9 cellular contexts compared by ENCODE assay signal in genomic region chr21:38669186-38669585, GRCh38.
DNase-seq lines count a peak whose midpoint lies in the region; ATAC-seq, FAIRE-seq and TF ChIP-seq lines count a peak whose summit lies in the region.
"Had no signal": no experiment of that assay in that cellular context is flagged by ENCODE, and none has a peak within 500 bp of the region (broad histone marks: within the 10 kb centered on the region; RNA-seq: fewer than 3 reads in every experiment).

No MANE protein-coding gene starts in this region.

- TF ChIP-seq EP300 in H1 (IDR thresholded peaks at IDR 0.05; ENCODE audit: borderline replicate concordance in 1 of 2, low read depth in 2 of 2, low read length in 2 of 2), result no peak

- peak; percentile 78 for FAIRE-seq in H1 (lab: Jason Lieb, UNC)

- H3K4me1 ChIP-seq in H1 (replicated peaks in 1 of 4; ENCODE audit: control insufficient read depth in 3 of 4, insufficient read depth in 4 of 4, low read length in 3 of 4) (peaks cover 1 to 4% (median 2%) of the 10 kb centered on the region in 4 experiments; a peak in 6 of 7 replicates), thoracic aorta (ENCODE audit: control insufficient read depth in 1 of 2, low read depth in 2 of 2) (peaks cover 4 to 24% of the 10 kb centered on the region in 2 donors)

- TF ChIP-seq CTCF in H1 (IDR thresholded peaks at IDR 0.05; ENCODE audit: control extremely low read depth in 1 of 3, insufficient read depth in 1 of 3, low read depth in 1 of 3, low read length in 3 of 3) (peak in 2 of 3 experiments; percentile 43 to 62; a peak in 3 of 4 replicates), thoracic aorta (IDR thresholded peaks at IDR 0.05) (peak; percentile 53)
- TF ChIP-seq CTCF in activated CD8-positive, alpha-beta T cell treated with anti-CD3 and anti-CD28 coated beads for 36 hours (IDR thresholded peaks at IDR 0.05), result no peak

- H2BK5ac ChIP-seq in H1 (ENCODE audit: low read depth, low read length), result no peak overlapping the region

- H3K27me3 Mint-ChIP-seq in activated T-cell treated with anti-CD3 and anti-CD28 coated beads, Interleukin-2, amount 50 U/mL, for 72 hours (ENCODE audit: low read depth), result peaks cover 20% of the 10 kb centered on the region
- peaks cover 6% of the 10 kb centered on the region for H3K27me3 Mint-ChIP-seq in activated CD8-positive, alpha-beta T cell treated with anti-CD3 and anti-CD28 coated beads for 36 hours

- H3K23me2 ChIP-seq in H1 (ENCODE audit: low read depth, low read length), result no peaks in the 10 kb centered on the region; the same call in 1 of the 2 replicates

- no peak overlapping the region for H3K27ac Mint-ChIP-seq in activated T-cell treated with anti-CD3 and anti-CD28 coated beads, Interleukin-2, amount 50 U/mL, for 72 hours
- H3K27ac Mint-ChIP-seq in activated CD8-positive, alpha-beta T cell treated with anti-CD3 and anti-CD28 coated beads for 36 hours, result no peak overlapping the region

- no peak overlapping the region for H3K56ac ChIP-seq in H1 (replicated peaks; ENCODE audit: insufficient read length, low read depth, low read length)

- H3K27me3 ChIP-seq in H1 (replicated peaks in 1 of 4; ENCODE audit: control insufficient read depth in 3 of 4, extremely low read depth in 1 of 4, insufficient read depth in 3 of 4, low read length in 3 of 4) (no peaks in the 10 kb centered on the region), thoracic aorta (replicated peaks; ENCODE audit: insufficient read depth) (no peaks in the 10 kb centered on the region)

- TF ChIP-seq POLR2A in H1 (IDR thresholded peaks at IDR 0.05; ENCODE audit: control extremely low read depth in 1 of 2, low read depth in 2 of 2, low read length in 2 of 2), result no peak

- H3K4me2 ChIP-seq in H1 (ENCODE audit: insufficient read depth in 1 of 2, low read depth in 2 of 2, low read length in 2 of 2), result no peak overlapping the region

- H3K4me3 Mint-ChIP-seq in activated T-cell treated with anti-CD3 and anti-CD28 coated beads, Interleukin-2, amount 50 U/mL, for 72 hours, result no peak overlapping the region
- no peak overlapping the region for H3K4me3 Mint-ChIP-seq in activated CD8-positive, alpha-beta T cell treated with anti-CD3 and anti-CD28 coated beads for 36 hours

- WGBS in H1 (ENCODE audit: extremely low coverage in 1 of 2, insufficient coverage in 1 of 2, insufficient read length in 1 of 2, insufficient replicate concordance in 2 of 2, low coverage in 1 of 2, low lambda C conversion rate in 2 of 2, missing lambda C conversion rate in 1 of 2), 2 experiments, result 85% methylated on average over 6 of the region's 6 CpGs; no CpG with 5 or more reads in 1 of the 2 experiments

- intact Hi-C loops in activated CD8-positive, alpha-beta T cell treated with anti-CD3 and anti-CD28 coated beads for 36 hours (cut with micrococcal nuclease), result no loop called here

- H3K4ac ChIP-seq in H1 (replicated peaks; ENCODE audit: insufficient read length, low read depth, low read length), result no peak overlapping the region

- CTCF ChIA-PET in H1 (lab: Charles Lee; ENCODE audit: partially characterized antibody), result interaction anchor here (0.5 to 2.2 kb wide), 20 partner anchors 9 to 1653 kb away, joined by 3 to 11 read pairs (median 4); no protein-coding TSS in a partner anchor
- CTCF ChIA-PET in activated CD8-positive, alpha-beta T cell treated with anti-CD3 and anti-CD28 coated beads for 36 hours (lab: Charles Lee), result interaction anchor here (0.7 to 1.2 kb wide), 3 partner anchors 13 to 151 kb away, joined by 3 read pairs; no protein-coding TSS in a partner anchor

- no peak overlapping the region for H3K23ac ChIP-seq in H1 (ENCODE audit: insufficient read length)

- no peaks in the 10 kb centered on the region for H3K36me3 Mint-ChIP-seq in activated T-cell treated with anti-CD3 and anti-CD28 coated beads, Interleukin-2, amount 50 U/mL, for 72 hours (ENCODE audit: insufficient read depth in 2 of 2)
- no peaks in the 10 kb centered on the region for H3K36me3 Mint-ChIP-seq in activated CD8-positive, alpha-beta T cell treated with anti-CD3 and anti-CD28 coated beads for 36 hours (ENCODE audit: low read depth)

- H3K79me2 ChIP-seq in H1 (ENCODE audit: control insufficient read depth in 1 of 2, insufficient read depth in 2 of 2, low read length in 2 of 2), result no peaks in the 10 kb centered on the region

- peak; percentile 6 to 13 for DNase-seq in activated T-cell treated with anti-CD3 and anti-CD28 coated beads, Interleukin-2, amount 50 U/mL, for 72 hours
- DNase-seq in activated T-cell treated with anti-CD3 and anti-CD28 coated beads, Interleukin-2, amount 50 U/mL, for 1 hour, result no peak
- DNase-seq in NCI-H748 (lab: John Stamatoyannopoulos, UW; ENCODE audit: unreplicated experiment) (peak; percentile 66), H1 (ENCODE audit: low read depth in 1 of 2, low spot score in 2 of 2) (no peak), thoracic aorta (ENCODE audit: low spot score) (no peak), superior temporal gyrus (ENCODE audit: extremely low spot score) (no peak)
- no peak for DNase-seq in activated naive CD4-positive, alpha-beta T cell treated with Interleukin-2 at 50 U/mL for 16 hours
- no peak for DNase-seq in activated CD8-positive, alpha-beta T cell treated with anti-CD3 and anti-CD28 coated beads for 36 hours

- peak; percentile 44 to 52 for TF ChIP-seq RAD21 in H1 (IDR thresholded peaks at IDR 0.05 in 1 of 2, conservative IDR thresholded peaks at IDR 0.05 in 1 of 2; ENCODE audit: low read depth in 2 of 2, low read length in 2 of 2)

- no peak overlapping the region for H2BK15ac ChIP-seq in H1 (ENCODE audit: low read length)

- H4K8ac ChIP-seq in H1 (ENCODE audit: extremely low read depth, insufficient read depth, low read length), result no peak overlapping the region

- no peak overlapping the region for H3K14ac ChIP-seq in H1 (ENCODE audit: insufficient read length)

- no peak overlapping the region for H3K9ac ChIP-seq in H1 (replicated peaks in 1 of 4; ENCODE audit: extremely low read depth in 1 of 4, low read depth in 3 of 4, low read length in 3 of 4)

- H3K9me3 Mint-ChIP-seq in activated T-cell treated with anti-CD3 and anti-CD28 coated beads, Interleukin-2, amount 50 U/mL, for 72 hours, result no peaks in the 10 kb centered on the region
- H3K9me3 Mint-ChIP-seq in activated CD8-positive, alpha-beta T cell treated with anti-CD3 and anti-CD28 coated beads for 36 hours, result no peaks in the 10 kb centered on the region

- no peak overlapping the region for H3K4me3 ChIP-seq in H1 (ENCODE audit: extremely low read depth in 1 of 4, insufficient read depth in 2 of 4, low read depth in 3 of 4, low read length in 4 of 4)
- no peak overlapping the region for H3K4me3 ChIP-seq in thoracic aorta

- POLR2A ChIA-PET in H1 (lab: Charles Lee; ENCODE audit: partially characterized antibody), result no interaction called here
- POLR2A ChIA-PET in activated CD8-positive, alpha-beta T cell treated with anti-CD3 and anti-CD28 coated beads for 36 hours (lab: Charles Lee), result no interaction called here

- no peak overlapping the region for H4K5ac ChIP-seq in H1 (ENCODE audit: insufficient read length, low read depth, low read length)

- no peak overlapping the region for H2AK5ac ChIP-seq in H1 (ENCODE audit: low read depth, low read length)

- no peak overlapping the region for H4K91ac ChIP-seq in H1 (replicated peaks; ENCODE audit: insufficient read length, low read length)

- H2BK120ac ChIP-seq in H1 (replicated peaks; ENCODE audit: low read depth, low read length), result no peak overlapping the region

- H2BK20ac ChIP-seq in H1 (ENCODE audit: low read length), result no peak overlapping the region

- no peaks in the 10 kb centered on the region for H4K20me1 ChIP-seq in H1 (replicated peaks in 1 of 2; ENCODE audit: control insufficient read depth in 1 of 2, insufficient read depth in 2 of 2, low read length in 2 of 2)

- H3K9me3 ChIP-seq in H1 (ENCODE audit: insufficient read depth in 2 of 2, low read depth in 1 of 2, low read length in 1 of 2) (no peaks in the 10 kb centered on the region), thoracic aorta (no peaks in the 10 kb centered on the region)
- H3K9me3 ChIP-seq: neutrophil had no signal

- no peak overlapping the region for H2AFZ ChIP-seq in H1 (ENCODE audit: low read length)

- H3K4me1 Mint-ChIP-seq in activated T-cell treated with anti-CD3 and anti-CD28 coated beads, Interleukin-2, amount 50 U/mL, for 72 hours (ENCODE audit: low read depth), result no peaks in the 10 kb centered on the region
- no peaks in the 10 kb centered on the region for H3K4me1 Mint-ChIP-seq in activated CD8-positive, alpha-beta T cell treated with anti-CD3 and anti-CD28 coated beads for 36 hours (ENCODE audit: low read depth)

- H3K18ac ChIP-seq in H1 (ENCODE audit: extremely low read depth, low read length), result no peak overlapping the region

- H3K36me3 ChIP-seq in H1 (ENCODE audit: control insufficient read depth in 2 of 4, insufficient read depth in 4 of 4, low read length in 3 of 4) (no peaks in the 10 kb centered on the region), thoracic aorta (no peaks in the 10 kb centered on the region)
- H3K36me3 ChIP-seq: neutrophil had no signal

- H3K79me1 ChIP-seq in H1 (ENCODE audit: low read depth, low read length), result no peaks in the 10 kb centered on the region

- ATAC-seq in activated T-cell treated with anti-CD3 and anti-CD28 coated beads, Interleukin-2, amount 50 U/mL, for 72 hours (replicated peaks in 1 of 2), result peak in 1 of 2 donors; percentile 26
- no peak for ATAC-seq in thoracic aorta (ENCODE audit: insufficient number of reproducible peaks, low FRiP score, low read depth)
- ATAC-seq in activated CD8-positive, alpha-beta T cell treated with anti-CD3 and anti-CD28 coated beads for 36 hours, result no peak

- no peak overlapping the region for H2BK12ac ChIP-seq in H1 (ENCODE audit: low read depth, low read length)

- H3K27ac ChIP-seq in H1 (ENCODE audit: low read depth, low read length), result no peak overlapping the region
- H3K27ac ChIP-seq in thoracic aorta, result no peak overlapping the region
- H3K27ac ChIP-seq: neutrophil had no signal

TF ChIP-seq in H1, 55 proteins besides CTCF, POLR2A, EP300 and RAD21:
- TF ChIP-seq E2F6 (IDR thresholded peaks at IDR 0.05) (no peak), SP2 (IDR thresholded peaks at IDR 0.05; ENCODE audit: low read length) (no peak), SRF (IDR thresholded peaks at IDR 0.05; ENCODE audit: low read depth, low read length) (no peak), TAF7 (optimal IDR thresholded peaks at IDR 0.05; ENCODE audit: borderline replicate concordance, low read depth, low read length) (no peak), KDM1A (IDR thresholded peaks at IDR 0.05; ENCODE audit: borderline replicate concordance, low read length) (no peak), BACH1 (IDR thresholded peaks at IDR 0.05; ENCODE audit: low read length) (no peak), TBP (IDR thresholded peaks at IDR 0.05; ENCODE audit: low read depth, low read length) (no peak), JUND (IDR thresholded peaks at IDR 0.05; ENCODE audit: low read length) (no peak)

Comparison
In these comparisons a context has a peak if more than half of its experiments do, and no peak if none do; other contexts are left out.
1. DNase-seq: peak in activated T-cell treated with anti-CD3 and anti-CD28 coated beads, Interleukin-2, amount 50 U/mL, for 72 hours (2 of 2) and NCI-H748 (single experiment); none in activated T-cell treated with anti-CD3 and anti-CD28 coated beads, Interleukin-2, amount 50 U/mL, for 1 hour (single experiment), H1 (0 of 2), thoracic aorta (single experiment), activated naive CD4-positive, alpha-beta T cell treated with Interleukin-2 at 50 U/mL for 16 hours (single experiment), activated CD8-positive, alpha-beta T cell treated with anti-CD3 and anti-CD28 coated beads for 36 hours (single experiment) and superior temporal gyrus (single experiment).